Comparison of ENCODE assay signal across 21 cellular contexts in the genomic region with DNA sequence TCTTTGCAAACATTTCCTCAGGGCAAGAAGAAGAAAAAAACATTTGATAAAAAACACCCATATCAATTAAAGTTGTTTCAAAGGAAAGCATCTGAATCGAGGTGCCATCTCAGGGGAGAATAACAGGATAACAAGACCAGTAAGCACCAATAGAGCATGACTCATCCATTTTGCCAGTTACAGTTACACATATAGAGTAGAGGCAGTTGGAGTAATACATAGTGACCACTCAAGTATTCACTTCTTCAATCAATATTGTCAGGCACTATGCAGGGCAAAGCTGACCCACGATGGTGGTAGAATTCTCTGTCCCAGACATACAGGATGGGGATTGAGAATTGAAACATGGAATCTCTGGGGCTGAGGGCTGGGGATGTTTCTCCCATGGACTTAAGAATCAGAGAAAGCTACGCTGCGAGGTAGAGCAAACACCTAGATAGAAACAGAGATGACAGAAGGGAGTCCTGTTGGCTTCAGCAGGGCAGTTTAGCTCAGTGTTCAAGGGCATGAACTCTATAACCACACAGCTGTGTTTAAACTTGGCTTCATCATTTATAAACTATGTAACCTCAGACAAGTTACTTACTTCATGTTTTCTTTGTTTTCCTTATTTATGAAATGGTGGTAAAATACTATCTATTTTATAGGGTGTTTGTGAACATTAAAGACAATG.
DNase-seq lines count a peak whose midpoint lies in the region; ATAC-seq, FAIRE-seq and TF ChIP-seq lines count a peak whose summit lies in the region.
"Had no signal": no experiment of that assay in that cellular context is flagged by ENCODE, and none has a peak within 500 bp of the region (broad histone marks: within the 10 kb centered on the region; RNA-seq: fewer than 3 reads in every experiment).

No MANE protein-coding gene starts in this region.

- no peaks in the 10 kb centered on the region for H3K4me1 ChIP-seq in right atrium auricular region
- H3K4me1 ChIP-seq: adrenal gland, colonic mucosa had no signal

- in situ Hi-C loops in astrocyte of the spinal cord (cut with HindIII; ENCODE audit: low sequenced_read_pairs) = no loop called here

- FAIRE-seq in GM19239 (lab: Jason Lieb, UNC) = no peak

- no peak for ATAC-seq in HG03135 (IDR thresholded peaks at IDR 0.05; ENCODE audit: unreplicated experiment)
- ATAC-seq: natural killer cell, T-helper 17 cell had no signal

- H3K27me3 ChIP-seq in right atrium auricular region = no peaks in the 10 kb centered on the region
- H3K27me3 ChIP-seq: adrenal gland, colonic mucosa had no signal

- TF ChIP-seq CTCF in astrocyte of the spinal cord (IDR thresholded peaks at IDR 0.05; ENCODE audit: low read depth, low read length) (no peak), right atrium auricular region (IDR thresholded peaks at IDR 0.05) (no peak)

- H3K4me3 ChIP-seq in astrocyte of the spinal cord (ENCODE audit: low read depth, low read length) (no peak overlapping the region), right atrium auricular region (no peak overlapping the region)
- H3K4me3 ChIP-seq: adrenal gland, colonic mucosa, lung had no signal

- H3K27ac ChIP-seq in right atrium auricular region = no peak overlapping the region
- H3K27ac ChIP-seq: adrenal gland, colonic mucosa had no signal

- no peaks in the 10 kb centered on the region for H3K36me3 ChIP-seq in right atrium auricular region
- H3K36me3 ChIP-seq: adrenal gland, colonic mucosa had no signal

- no peaks in the 10 kb centered on the region for H3K9me3 ChIP-seq in right atrium auricular region
- H3K9me3 ChIP-seq: adrenal gland, colonic mucosa had no signal

- DNase-seq in EH (ENCODE audit: low read depth) (peak; percentile 36), LHCN-M2 (ENCODE audit: low read depth) (peak; percentile 64), astrocyte of the spinal cord (ENCODE audit: low read depth, low spot score) (peak; percentile 14), hepatic stellate cell (ENCODE audit: low spot score) (peak; percentile 19), GM19239 (ENCODE audit: insufficient read length, low spot score) (no peak), SW480 (ENCODE audit: low spot score) (no peak), right atrium auricular region (ENCODE audit: low spot score) (no peak)
- DNase-seq: activated CD4-positive, CD25-positive, alpha-beta regulatory T cell; adrenal gland; AML-193; Calu3; colonic mucosa; GF-D8; glutamatergic neuron; natural killer cell; NCI-H1436 treated with DMSO at 0.1 percent for 48 hours; NCI-H226; Right ventricle myocardium superior; T-helper 17 cell had no signal

Comparison
In these comparisons a context has a peak if more than half of its experiments do, and no peak if none do; other contexts are left out.
1. DNase-seq: peak in EH (single experiment), LHCN-M2 (single experiment), astrocyte of the spinal cord (single experiment) and hepatic stellate cell (single experiment); none in GM19239 (single experiment), SW480 (single experiment) and right atrium auricular region (single experiment).